In genomic region chr5:177256296-177256695, GRCh38 we compare ENCODE assay signal across 1 cellular context.
TF ChIP-seq lines count a peak whose summit lies in the region.

No MANE protein-coding gene starts in this region.

TF ChIP-seq in HCT116, 20 proteins besides CTCF, POLR2A, EP300 and RAD21 (continued from another document):
- TF ChIP-seq REST (IDR thresholded peaks at IDR 0.05; ENCODE audit: low read depth) = no peak
- TF ChIP-seq SP1 (IDR thresholded peaks at IDR 0.05; ENCODE audit: low read depth) = no peak
- no peak for TF ChIP-seq EZH2 (IDR thresholded peaks at IDR 0.05)
- TF ChIP-seq, protein P1, sequence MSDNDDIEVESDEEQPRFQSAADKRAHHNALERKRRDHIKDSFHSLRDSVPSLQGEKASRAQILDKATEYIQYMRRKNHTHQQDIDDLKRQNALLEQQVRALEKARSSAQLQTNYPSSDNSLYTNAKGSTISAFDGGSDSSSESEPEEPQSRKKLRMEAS (IDR thresholded peaks at IDR 0.05) = no peak
- TF ChIP-seq SIN3A (IDR thresholded peaks at IDR 0.05; ENCODE audit: low read depth) = no peak
- TF ChIP-seq ZNF274 (IDR thresholded peaks at IDR 0.05; ENCODE audit: low read depth, low read length) = no peak
- TF ChIP-seq SRF (IDR thresholded peaks at IDR 0.05; ENCODE audit: low read depth) = no peak
- TF ChIP-seq POLR2AphosphoS5 (IDR thresholded peaks at IDR 0.05; ENCODE audit: low read depth, low read length) = no peak
- TF ChIP-seq ZBTB33 (IDR thresholded peaks at IDR 0.05; ENCODE audit: extremely low read depth, insufficient replicate concordance, low read length) = no peak
- no peak for TF ChIP-seq YY1 (IDR thresholded peaks at IDR 0.05; ENCODE audit: extremely low read depth, insufficient replicate concordance, low read depth, low read length)
- TF ChIP-seq, protein P2, sequence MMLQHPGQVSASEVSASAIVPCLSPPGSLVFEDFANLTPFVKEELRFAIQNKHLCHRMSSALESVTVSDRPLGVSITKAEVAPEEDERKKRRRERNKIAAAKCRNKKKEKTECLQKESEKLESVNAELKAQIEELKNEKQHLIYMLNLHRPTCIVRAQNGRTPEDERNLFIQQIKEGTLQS (IDR thresholded peaks at IDR 0.05) = no peak
- no peak for TF ChIP-seq CEBPB (IDR thresholded peaks at IDR 0.05; ENCODE audit: low read depth)
- TF ChIP-seq EGR1 (IDR thresholded peaks at IDR 0.05; ENCODE audit: low read depth) = no peak
TF ChIP-seq in HCT116: peak in this region for 0.
